Comparison of ENCODE assay signal across 8 cellular contexts in genomic region chr21:10325546-10325945, GRCh38.
DNase-seq lines count a peak whose midpoint lies in the region; ATAC-seq, FAIRE-seq and TF ChIP-seq lines count a peak whose summit lies in the region.
"Not testable (repeated sequence)": the region's sequence is repeated elsewhere in the genome, so short reads cannot be mapped to it uniquely, and the experiment has no call there.

No MANE protein-coding gene starts in this region.

- H3K4me1 ChIP-seq in astrocyte (ENCODE audit: insufficient read depth, low read length); neuronal stem cell (ENCODE audit: control insufficient read depth in 2 of 2, insufficient read depth in 1 of 2, low read depth in 1 of 2, low read length in 2 of 2); upper lobe of right lung: not testable (repeated sequence)

- not testable (repeated sequence) for H3K9ac ChIP-seq in astrocyte (ENCODE audit: low read length); neuronal stem cell (ENCODE audit: low read depth, low read length, poor library complexity)

- DNase-seq in ELR (ENCODE audit: low read depth) (peak; percentile 63), HCEC 1CT (peak; percentile 95), glomerular visceral epithelial cell (ENCODE audit: extremely low spot score) (peak; percentile 94), neuronal stem cell (ENCODE audit: low spot score) (peak; percentile 100), upper lobe of right lung (peak; percentile 82)
- DNase-seq in T-helper 17 cell; astrocyte (ENCODE audit: low read depth): not testable (repeated sequence)

- H3K79me2 ChIP-seq in astrocyte (ENCODE audit: insufficient read depth, low read length): not testable (repeated sequence)

- H3K9me3 Mint-ChIP-seq in astrocyte (ENCODE audit: unreplicated experiment): peaks cover 21% of the 10 kb centered on the region

- H4K20me1 ChIP-seq in astrocyte (ENCODE audit: insufficient read depth, low read length): not testable (repeated sequence)

- H3K4ac ChIP-seq in neuronal stem cell (ENCODE audit: low read length): not testable (repeated sequence)

- H4K91ac ChIP-seq in neuronal stem cell (ENCODE audit: low read depth, low read length, poor library complexity): not testable (repeated sequence)

- H4K8ac ChIP-seq in neuronal stem cell (ENCODE audit: low read depth, low read length): not testable (repeated sequence)

- H3K18ac ChIP-seq in neuronal stem cell (ENCODE audit: low read length): not testable (repeated sequence)

- peak overlapping the region; percentile 18 for H3K4me3 ChIP-seq in astrocyte (ENCODE audit: insufficient read depth, low read depth, low read length)
- not testable (repeated sequence) for H3K4me3 ChIP-seq in neuronal stem cell (ENCODE audit: low read length in 2 of 2); upper lobe of right lung

- peak; percentile 100 for ATAC-seq in HG03457 (IDR thresholded peaks at IDR 0.05; ENCODE audit: unreplicated experiment)
- ATAC-seq in T-helper 17 cell: peak; percentile 66
- ATAC-seq in upper lobe of right lung: peak; percentile 84

- H3K4me1 Mint-ChIP-seq in T-helper 17 cell; astrocyte (ENCODE audit: low read depth, unreplicated experiment): not testable (repeated sequence)

- not testable (repeated sequence) for H3K23ac ChIP-seq in neuronal stem cell (ENCODE audit: low read depth, low read length, poor library complexity)

- H3K27me3 ChIP-seq in astrocyte (ENCODE audit: insufficient read depth, low read length); neuronal stem cell (ENCODE audit: control insufficient read depth in 3 of 3, insufficient read depth in 3 of 3, low read depth in 1 of 3, low read length in 3 of 3); upper lobe of right lung: not testable (repeated sequence)

- not testable (repeated sequence) for H3K4me3 Mint-ChIP-seq in T-helper 17 cell; astrocyte (ENCODE audit: unreplicated experiment)

- not testable (repeated sequence) for H3K9me3 ChIP-seq in T-helper 17 cell (ENCODE audit: control insufficient read depth, low read length, poor library complexity, severe bottlenecking); astrocyte (ENCODE audit: insufficient read depth, low read depth, low read length); upper lobe of right lung
- H3K9me3 ChIP-seq in neuronal stem cell (replicated peaks in 1 of 2; ENCODE audit: control insufficient read depth in 2 of 2, insufficient read depth in 1 of 2, low read depth in 1 of 2, low read length in 2 of 2): peaks cover 4 to 12% of the 10 kb centered on the region in 2 donors

- H2BK5ac ChIP-seq in neuronal stem cell (ENCODE audit: low read length): not testable (repeated sequence)

- H2AFZ ChIP-seq in astrocyte (ENCODE audit: low read depth, low read length): peak overlapping the region; percentile 2
- H2AFZ ChIP-seq in neuronal stem cell (ENCODE audit: low read length): not testable (repeated sequence)

- H2BK120ac ChIP-seq in neuronal stem cell (ENCODE audit: low read depth, low read length): not testable (repeated sequence)

- H3K27ac Mint-ChIP-seq in T-helper 17 cell; astrocyte (ENCODE audit: unreplicated experiment): not testable (repeated sequence)

- H3K36me3 Mint-ChIP-seq in T-helper 17 cell (ENCODE audit: low read depth); astrocyte (ENCODE audit: low read depth, unreplicated experiment): not testable (repeated sequence)

- not testable (repeated sequence) for H3K4me2 ChIP-seq in astrocyte (ENCODE audit: low read length); neuronal stem cell (ENCODE audit: insufficient read depth, low read length, poor library complexity, severe bottlenecking)

- not testable (repeated sequence) for H3K27me3 Mint-ChIP-seq in T-helper 17 cell; astrocyte (ENCODE audit: low read depth, unreplicated experiment)

- WGBS in neuronal stem cell (ENCODE audit: extremely low coverage in 2 of 2, insufficient read length in 2 of 2, insufficient replicate concordance in 1 of 2), 2 donors: no CpG with 5 or more reads among the region's 5 CpGs

- not testable (repeated sequence) for H2BK12ac ChIP-seq in neuronal stem cell (ENCODE audit: low read length)

- not testable (repeated sequence) for H3K14ac ChIP-seq in neuronal stem cell (ENCODE audit: low read length)

- H2AK5ac ChIP-seq in neuronal stem cell (ENCODE audit: low read depth, low read length): not testable (repeated sequence)

- peak; percentile 40 for TF ChIP-seq CTCF in astrocyte (IDR thresholded peaks at IDR 0.05; ENCODE audit: insufficient read depth, low read depth, low read length)
- not testable (repeated sequence) for TF ChIP-seq CTCF in upper lobe of right lung (IDR thresholded peaks at IDR 0.05)

- intact Hi-C loops in upper lobe of right lung (cut with DNase I): not testable (repeated sequence)

- not testable (repeated sequence) for H3K36me3 ChIP-seq in astrocyte (ENCODE audit: insufficient read depth, low read length); neuronal stem cell (replicated peaks in 1 of 2; ENCODE audit: control insufficient read depth in 2 of 2, insufficient read depth in 2 of 2, low read length in 2 of 2); upper lobe of right lung

- peak overlapping the region; percentile 7 for H3K27ac ChIP-seq in astrocyte (ENCODE audit: low read depth, low read length)
- not testable (repeated sequence) for H3K27ac ChIP-seq in neuronal stem cell (replicated peaks; ENCODE audit: low read length); upper lobe of right lung

- FAIRE-seq in astrocyte (lab: Jason Lieb, UNC): not testable (repeated sequence)

- H3K79me1 ChIP-seq in neuronal stem cell (ENCODE audit: low read depth, low read length): not testable (repeated sequence)

- not testable (repeated sequence) for H2BK15ac ChIP-seq in neuronal stem cell (ENCODE audit: low read length)
